Comparison of ENCODE assay signal across 1 cellular context in genomic region chr9:6911901-6912650, GRCh38.
TF ChIP-seq lines count a peak whose summit lies in the region.

No MANE protein-coding gene starts in this region.

TF ChIP-seq in H1, 55 proteins besides CTCF, POLR2A, EP300 and RAD21 (continued from another document):
- no peak for TF ChIP-seq TEAD4 (IDR thresholded peaks at IDR 0.05; ENCODE audit: low read depth, low read length)
- TF ChIP-seq SIRT6 (IDR thresholded peaks at IDR 0.05; ENCODE audit: low read length) = no peak
- no peak for TF ChIP-seq SP1 (IDR thresholded peaks at IDR 0.05; ENCODE audit: low read depth, low read length)
- no peak for TF ChIP-seq NRF1 (IDR thresholded peaks at IDR 0.05; ENCODE audit: low read depth, low read length)
- no peak for TF ChIP-seq JUN (IDR thresholded peaks at IDR 0.05; ENCODE audit: low read depth, low read length)
- TF ChIP-seq KDM1A (IDR thresholded peaks at IDR 0.05; ENCODE audit: borderline replicate concordance, low read length) = no peak
- TF ChIP-seq HDAC6 (IDR thresholded peaks at IDR 0.05; ENCODE audit: low read depth, low read length) = no peak
- no peak for TF ChIP-seq SUZ12 (IDR thresholded peaks at IDR 0.05; ENCODE audit: low read length)
- TF ChIP-seq BRCA1 (IDR thresholded peaks at IDR 0.05; ENCODE audit: low read depth, low read length) = no peak
- no peak for TF ChIP-seq PHF8 (conservative IDR thresholded peaks at IDR 0.05; ENCODE audit: low read depth, low read length)
